1 cellular context compared by ENCODE assay signal in the genomic region with DNA sequence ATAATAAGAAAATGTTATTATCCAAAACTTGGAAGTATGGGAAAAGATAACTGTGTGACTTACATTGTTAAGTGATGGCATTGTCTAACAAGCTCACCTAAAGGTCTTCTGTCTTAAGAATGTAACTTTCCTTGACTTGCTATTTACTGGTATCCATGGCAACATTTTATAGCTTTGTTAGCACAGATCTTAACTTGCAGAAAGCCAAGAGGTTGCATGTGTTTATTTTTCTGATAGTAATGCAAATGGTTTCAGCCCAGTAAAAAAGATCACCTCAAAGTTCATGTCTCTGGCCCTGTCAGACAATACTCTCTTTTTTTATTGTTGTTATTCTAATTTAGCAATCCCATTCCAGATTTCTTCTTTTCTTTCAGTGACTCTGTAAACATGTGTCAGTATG.
TF ChIP-seq lines count a peak whose summit lies in the region.

No MANE protein-coding gene starts in this region.

TF ChIP-seq in GM23338, 12 proteins besides CTCF, POLR2A, EP300 and RAD21:
- TF ChIP-seq, protein P1, sequence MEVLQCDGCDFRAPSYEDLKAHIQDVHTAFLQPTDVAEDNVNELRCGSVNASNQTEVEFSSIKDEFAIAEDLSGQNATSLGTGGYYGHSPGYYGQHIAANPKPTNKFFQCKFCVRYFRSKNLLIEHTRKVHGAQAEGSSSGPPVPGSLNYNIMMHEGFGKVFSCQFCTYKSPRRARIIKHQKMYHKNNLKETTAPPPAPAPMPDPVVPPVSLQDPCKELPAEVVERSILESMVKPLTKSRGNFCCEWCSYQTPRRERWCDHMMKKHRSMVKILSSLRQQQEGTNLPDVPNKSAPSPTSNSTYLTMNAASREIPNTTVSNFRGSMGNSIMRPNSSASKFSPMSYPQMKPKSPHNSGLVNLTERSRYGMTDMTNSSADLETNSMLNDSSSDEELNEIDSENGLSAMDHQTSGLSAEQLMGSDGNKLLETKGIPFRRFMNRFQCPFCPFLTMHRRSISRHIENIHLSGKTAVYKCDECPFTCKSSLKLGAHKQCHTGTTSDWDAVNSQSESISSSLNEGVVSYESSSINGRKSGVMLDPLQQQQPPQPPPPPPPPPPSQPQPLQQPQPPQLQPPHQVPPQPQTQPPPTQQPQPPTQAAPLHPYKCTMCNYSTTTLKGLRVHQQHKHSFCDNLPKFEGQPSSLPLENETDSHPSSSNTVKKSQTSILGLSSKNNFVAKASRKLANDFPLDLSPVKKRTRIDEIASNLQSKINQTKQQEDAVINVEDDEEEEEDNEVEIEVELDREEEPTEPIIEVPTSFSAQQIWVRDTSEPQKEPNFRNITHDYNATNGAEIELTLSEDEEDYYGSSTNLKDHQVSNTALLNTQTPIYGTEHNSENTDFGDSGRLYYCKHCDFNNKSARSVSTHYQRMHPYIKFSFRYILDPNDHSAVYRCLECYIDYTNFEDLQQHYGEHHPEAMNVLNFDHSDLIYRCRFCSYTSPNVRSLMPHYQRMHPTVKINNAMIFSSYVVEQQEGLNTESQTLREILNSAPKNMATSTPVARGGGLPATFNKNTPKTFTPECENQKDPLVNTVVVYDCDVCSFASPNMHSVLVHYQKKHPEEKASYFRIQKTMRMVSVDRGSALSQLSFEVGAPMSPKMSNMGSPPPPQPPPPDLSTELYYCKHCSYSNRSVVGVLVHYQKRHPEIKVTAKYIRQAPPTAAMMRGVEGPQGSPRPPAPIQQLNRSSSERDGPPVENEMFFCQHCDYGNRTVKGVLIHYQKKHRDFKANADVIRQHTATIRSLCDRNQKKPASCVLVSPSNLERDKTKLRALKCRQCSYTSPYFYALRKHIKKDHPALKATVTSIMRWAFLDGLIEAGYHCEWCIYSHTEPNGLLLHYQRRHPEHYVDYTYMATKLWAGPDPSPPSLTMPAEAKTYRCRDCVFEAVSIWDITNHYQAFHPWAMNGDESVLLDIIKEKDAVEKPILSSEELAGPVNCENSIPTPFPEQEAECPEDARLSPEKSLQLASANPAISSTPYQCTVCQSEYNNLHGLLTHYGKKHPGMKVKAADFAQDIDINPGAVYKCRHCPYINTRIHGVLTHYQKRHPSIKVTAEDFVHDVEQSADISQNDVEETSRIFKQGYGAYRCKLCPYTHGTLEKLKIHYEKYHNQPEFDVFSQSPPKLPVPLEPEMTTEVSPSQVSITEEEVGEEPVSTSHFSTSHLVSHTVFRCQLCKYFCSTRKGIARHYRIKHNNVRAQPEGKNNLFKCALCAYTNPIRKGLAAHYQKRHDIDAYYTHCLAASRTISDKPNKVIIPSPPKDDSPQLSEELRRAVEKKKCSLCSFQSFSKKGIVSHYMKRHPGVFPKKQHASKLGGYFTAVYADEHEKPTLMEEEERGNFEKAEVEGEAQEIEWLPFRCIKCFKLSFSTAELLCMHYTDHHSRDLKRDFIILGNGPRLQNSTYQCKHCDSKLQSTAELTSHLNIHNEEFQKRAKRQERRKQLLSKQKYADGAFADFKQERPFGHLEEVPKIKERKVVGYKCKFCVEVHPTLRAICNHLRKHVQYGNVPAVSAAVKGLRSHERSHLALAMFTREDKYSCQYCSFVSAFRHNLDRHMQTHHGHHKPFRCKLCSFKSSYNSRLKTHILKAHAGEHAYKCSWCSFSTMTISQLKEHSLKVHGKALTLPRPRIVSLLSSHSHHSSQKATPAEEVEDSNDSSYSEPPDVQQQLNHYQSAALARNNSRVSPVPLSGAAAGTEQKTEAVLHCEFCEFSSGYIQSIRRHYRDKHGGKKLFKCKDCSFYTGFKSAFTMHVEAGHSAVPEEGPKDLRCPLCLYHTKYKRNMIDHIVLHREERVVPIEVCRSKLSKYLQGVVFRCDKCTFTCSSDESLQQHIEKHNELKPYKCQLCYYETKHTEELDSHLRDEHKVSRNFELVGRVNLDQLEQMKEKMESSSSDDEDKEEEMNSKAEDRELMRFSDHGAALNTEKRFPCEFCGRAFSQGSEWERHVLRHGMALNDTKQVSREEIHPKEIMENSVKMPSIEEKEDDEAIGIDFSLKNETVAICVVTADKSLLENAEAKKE (CRISPR knock-in tag; IDR thresholded peaks at IDR 0.05): no peak
- TF ChIP-seq EZH2phosphoT487 (IDR thresholded peaks at IDR 0.05; ENCODE audit: unreplicated experiment) (no peak), EZH2 (IDR thresholded peaks at IDR 0.05; ENCODE audit: low read depth, unreplicated experiment) (no peak), NANOG (IDR thresholded peaks at IDR 0.05; ENCODE audit: borderline replicate concordance) (no peak), JUNB (IDR thresholded peaks at IDR 0.05; ENCODE audit: unreplicated experiment) (no peak), ZNF114 (CRISPR knock-in tag; IDR thresholded peaks at IDR 0.05) (no peak)
- TF ChIP-seq, protein P2, sequence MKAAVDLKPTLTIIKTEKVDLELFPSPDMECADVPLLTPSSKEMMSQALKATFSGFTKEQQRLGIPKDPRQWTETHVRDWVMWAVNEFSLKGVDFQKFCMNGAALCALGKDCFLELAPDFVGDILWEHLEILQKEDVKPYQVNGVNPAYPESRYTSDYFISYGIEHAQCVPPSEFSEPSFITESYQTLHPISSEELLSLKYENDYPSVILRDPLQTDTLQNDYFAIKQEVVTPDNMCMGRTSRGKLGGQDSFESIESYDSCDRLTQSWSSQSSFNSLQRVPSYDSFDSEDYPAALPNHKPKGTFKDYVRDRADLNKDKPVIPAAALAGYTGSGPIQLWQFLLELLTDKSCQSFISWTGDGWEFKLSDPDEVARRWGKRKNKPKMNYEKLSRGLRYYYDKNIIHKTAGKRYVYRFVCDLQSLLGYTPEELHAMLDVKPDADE (IDR thresholded peaks at IDR 0.05): no peak
